ENCODE assay signal across 8 cellular contexts in the genomic region with DNA sequence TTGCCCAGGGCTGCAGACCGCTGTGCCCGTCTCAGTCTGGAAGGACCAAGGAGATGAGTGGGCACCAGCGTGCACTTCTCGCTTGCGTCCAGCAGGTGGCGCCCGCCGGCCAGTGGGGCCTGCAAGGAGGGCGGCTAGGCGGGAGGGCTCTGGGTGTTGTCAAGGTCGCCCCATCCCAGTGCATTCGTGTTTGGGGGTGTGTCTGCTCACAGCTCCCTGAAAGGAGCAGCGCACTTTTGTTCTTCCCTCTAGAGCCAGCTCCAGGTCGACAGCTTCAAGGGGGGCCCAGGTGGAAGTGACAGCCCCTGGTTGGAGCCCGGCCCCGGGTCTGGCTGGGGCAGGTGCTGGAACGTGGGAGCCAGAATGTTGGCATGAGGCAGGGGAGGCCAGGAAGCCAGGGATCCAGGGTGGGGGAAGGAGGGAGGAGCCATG. TPM values are rescaled to one million over a fixed set of nuclear protein-coding genes. Genes with fewer than 3 reads are reported as not detected.
DNase-seq lines count a peak whose midpoint lies in the region; ATAC-seq and TF ChIP-seq lines count a peak whose summit lies in the region.

No MANE protein-coding gene starts in this region.

- peak; percentile 49 to 79 (median 63) for DNase-seq in CD4-positive, alpha-beta T cell
- DNase-seq in HPDE6-E6E7 (ENCODE audit: extremely low spot score) (peak; percentile 49), epithelial cell of proximal tubule (ENCODE audit: low read depth) (no peak)
- peak; percentile 77 for DNase-seq in activated CD8-positive, alpha-beta memory T cell treated with anti-CD3 and anti-CD28 coated beads, Interleukin-2, amount 50 U/mL, for 4 hours
- DNase-seq in naive thymus-derived CD4-positive, alpha-beta T cell = peak; percentile 12 to 78 (median 60)
- DNase-seq in stimulated activated effector memory CD8-positive, alpha-beta T cell treated with anti-CD3 and anti-CD28 coated beads, Interleukin-12 subunit alpha, Interleukin-12 subunit beta, amount 100 ng/mL, for 72 hours (ENCODE audit: low spot score in 2 of 2) = peak; percentile 76 to 90

- no peak overlapping the region for H3K27ac Mint-ChIP-seq in CD4-positive, alpha-beta T cell
- H3K27ac Mint-ChIP-seq in naive thymus-derived CD4-positive, alpha-beta T cell = no peak overlapping the region
- H3K27ac Mint-ChIP-seq in stimulated activated effector memory CD8-positive, alpha-beta T cell treated with anti-CD3 and anti-CD28 coated beads, Interleukin-12 subunit alpha, Interleukin-12 subunit beta, amount 100 ng/mL, for 72 hours = no peak overlapping the region

- no peaks in the 10 kb centered on the region for H4K20me1 ChIP-seq in OCI-LY1 (ENCODE audit: insufficient read depth, low read length)

- H3K27ac ChIP-seq in CD4-positive, alpha-beta T cell (ENCODE audit: low read depth, low read length) = no peak overlapping the region
- no peak overlapping the region for H3K27ac ChIP-seq in OCI-LY1 (ENCODE audit: low read depth, low read length, poor library complexity, severe bottlenecking)
- H3K27ac ChIP-seq in naive thymus-derived CD4-positive, alpha-beta T cell (ENCODE audit: low read depth, low read length) = no peak overlapping the region

- H3K36me3 Mint-ChIP-seq in CD4-positive, alpha-beta T cell (ENCODE audit: low read depth) = no peaks in the 10 kb centered on the region
- no peaks in the 10 kb centered on the region for H3K36me3 Mint-ChIP-seq in naive thymus-derived CD4-positive, alpha-beta T cell
- H3K36me3 Mint-ChIP-seq in stimulated activated effector memory CD8-positive, alpha-beta T cell treated with anti-CD3 and anti-CD28 coated beads, Interleukin-12 subunit alpha, Interleukin-12 subunit beta, amount 100 ng/mL, for 72 hours = no peaks in the 10 kb centered on the region

- no peaks in the 10 kb centered on the region for H3K4me1 ChIP-seq in OCI-LY1 (ENCODE audit: insufficient read depth, low read length, severe bottlenecking)
- H3K4me1 ChIP-seq in naive thymus-derived CD4-positive, alpha-beta T cell (ENCODE audit: control insufficient read depth in 2 of 2, insufficient read depth in 2 of 2, low read length in 2 of 2) = no peaks in the 10 kb centered on the region

- no peaks in the 10 kb centered on the region for H3K79me2 ChIP-seq in OCI-LY1 (ENCODE audit: insufficient read depth, low read length)

- H2AFZ ChIP-seq in OCI-LY1 (ENCODE audit: low read length) = no peak overlapping the region

- H3K4me3 ChIP-seq in OCI-LY1 (ENCODE audit: low read depth, low read length, poor library complexity, severe bottlenecking) (no peak overlapping the region), epithelial cell of proximal tubule (ENCODE audit: low read depth, low read length) (no peak overlapping the region)
- no peak overlapping the region for H3K4me3 ChIP-seq in naive thymus-derived CD4-positive, alpha-beta T cell (ENCODE audit: low read length)

- CTCF ChIA-PET in CD4-positive, alpha-beta T cell (lab: Charles Lee) = no interaction called here
- CTCF ChIA-PET in naive thymus-derived CD4-positive, alpha-beta T cell (lab: Charles Lee) = interaction anchor here (0.7 kb wide), 1 partner anchor 1134 kb away, joined by 3 read pairs; no protein-coding TSS in a partner anchor

- no peaks in the 10 kb centered on the region for H3K9me2 ChIP-seq in OCI-LY1 (ENCODE audit: low read depth, low read length)

- peak; percentile 57 for ATAC-seq in CD4-positive, alpha-beta T cell (ENCODE audit: poor library complexity)
- peak; percentile 73 for ATAC-seq in naive thymus-derived CD4-positive, alpha-beta T cell
- ATAC-seq in stimulated activated effector memory CD8-positive, alpha-beta T cell treated with anti-CD3 and anti-CD28 coated beads, Interleukin-12 subunit alpha, Interleukin-12 subunit beta, amount 100 ng/mL, for 72 hours = peak; percentile 76
- no peak for ATAC-seq in HG02678 (IDR thresholded peaks at IDR 0.05; ENCODE audit: unreplicated experiment)

- TF ChIP-seq CTCF in CD4-positive, alpha-beta T cell (IDR thresholded peaks at IDR 0.05) = peak; percentile 95
- peak; percentile 94 for TF ChIP-seq CTCF in OCI-LY1 (IDR thresholded peaks at IDR 0.05; ENCODE audit: low read length)
- peak; percentile 89 for TF ChIP-seq CTCF in epithelial cell of proximal tubule (conservative IDR thresholded peaks at IDR 0.05; ENCODE audit: low read depth, low read length)

- H3K27me3 ChIP-seq in CD4-positive, alpha-beta T cell (ENCODE audit: control insufficient read depth, insufficient read depth, low read length) = peaks cover 14% of the 10 kb centered on the region
- no peaks in the 10 kb centered on the region for H3K27me3 ChIP-seq in OCI-LY1 (ENCODE audit: insufficient read depth, low read length)
- peaks cover 0 to 3% of the 10 kb centered on the region in 2 donors for H3K27me3 ChIP-seq in naive thymus-derived CD4-positive, alpha-beta T cell (ENCODE audit: control insufficient read depth in 2 of 2, insufficient read depth in 2 of 2, low read length in 2 of 2)

- no peaks in the 10 kb centered on the region for H3K36me3 ChIP-seq in OCI-LY1 (ENCODE audit: insufficient read depth, low read length)
- no peaks in the 10 kb centered on the region for H3K36me3 ChIP-seq in naive thymus-derived CD4-positive, alpha-beta T cell (ENCODE audit: control insufficient read depth in 2 of 3, insufficient read depth in 3 of 3, low read length in 3 of 3)

- no peak overlapping the region for H3K4me3 Mint-ChIP-seq in CD4-positive, alpha-beta T cell
- H3K4me3 Mint-ChIP-seq in naive thymus-derived CD4-positive, alpha-beta T cell = no peak overlapping the region
- H3K4me3 Mint-ChIP-seq in stimulated activated effector memory CD8-positive, alpha-beta T cell treated with anti-CD3 and anti-CD28 coated beads, Interleukin-12 subunit alpha, Interleukin-12 subunit beta, amount 100 ng/mL, for 72 hours = no peak overlapping the region

- H3K4me2 ChIP-seq in OCI-LY1 (ENCODE audit: low read length) = no peak overlapping the region

- H3F3A ChIP-seq in OCI-LY1 (ENCODE audit: insufficient read depth, low read length) = no peaks in the 10 kb centered on the region

- POLR2A ChIA-PET in CD4-positive, alpha-beta T cell (lab: Charles Lee) = no interaction called here
- POLR2A ChIA-PET in naive thymus-derived CD4-positive, alpha-beta T cell (lab: Charles Lee) = no interaction called here

- H3K9me3 ChIP-seq in CD4-positive, alpha-beta T cell (ENCODE audit: control insufficient read depth, low read length) = no peaks in the 10 kb centered on the region
- H3K9me3 ChIP-seq in OCI-LY1 (ENCODE audit: low read length) = no peaks in the 10 kb centered on the region
- H3K9me3 ChIP-seq in naive thymus-derived CD4-positive, alpha-beta T cell (ENCODE audit: control insufficient read depth in 2 of 3, low read length in 3 of 3) = no peaks in the 10 kb centered on the region

- intact Hi-C loops in CD4-positive, alpha-beta T cell (cut with DNase I, micrococcal nuclease) = loop anchor here (1.0 to 5.0 kb wide), 4 partner anchors 93 to 1239 kb away; no protein-coding TSS in a partner anchor
- intact Hi-C loops in naive thymus-derived CD4-positive, alpha-beta T cell (cut with micrococcal nuclease) = loop anchor here (2.0 to 5.0 kb wide), 4 partner anchors 94 to 1239 kb away; no protein-coding TSS in a partner anchor

- H3K9ac ChIP-seq in OCI-LY1 (ENCODE audit: low read length) = no peak overlapping the region

- peaks cover 30% of the 10 kb centered on the region for H3K27me3 Mint-ChIP-seq in CD4-positive, alpha-beta T cell
- peaks cover 8 to 31% (median 18%) of the 10 kb centered on the region in 5 donors for H3K27me3 Mint-ChIP-seq in naive thymus-derived CD4-positive, alpha-beta T cell

- H3K9me3 Mint-ChIP-seq in CD4-positive, alpha-beta T cell = no peaks in the 10 kb centered on the region
- H3K9me3 Mint-ChIP-seq in naive thymus-derived CD4-positive, alpha-beta T cell = peaks cover 0 to 3% (median 0%) of the 10 kb centered on the region in 11 donors
- no peaks in the 10 kb centered on the region for H3K9me3 Mint-ChIP-seq in stimulated activated effector memory CD8-positive, alpha-beta T cell treated with anti-CD3 and anti-CD28 coated beads, Interleukin-12 subunit alpha, Interleukin-12 subunit beta, amount 100 ng/mL, for 72 hours

- H3K4me1 Mint-ChIP-seq in CD4-positive, alpha-beta T cell (ENCODE audit: low read depth) = peaks cover 4% of the 10 kb centered on the region
- H3K4me1 Mint-ChIP-seq in naive thymus-derived CD4-positive, alpha-beta T cell = peaks cover 0 to 6% (median 3%) of the 10 kb centered on the region in 7 donors
- H3K4me1 Mint-ChIP-seq in stimulated activated effector memory CD8-positive, alpha-beta T cell treated with anti-CD3 and anti-CD28 coated beads, Interleukin-12 subunit alpha, Interleukin-12 subunit beta, amount 100 ng/mL, for 72 hours = peaks cover 7% of the 10 kb centered on the region

RNA-seq across cellular contexts. Expression of a gene that starts 23.4 kb away (rescaled TPM):
- not detected for total RNA-seq in CD4-positive, alpha-beta T cell
- total RNA-seq in epithelial cell of proximal tubule = not detected in 2 replicates
- total RNA-seq in naive thymus-derived CD4-positive, alpha-beta T cell = not detected
- not detected for polyA plus RNA-seq in naive thymus-derived CD4-positive, alpha-beta T cell

RNA-seq across cellular contexts. Expression of a gene that starts 45.3 kb away (rescaled TPM):
- not detected for total RNA-seq in CD4-positive, alpha-beta T cell
- not detected in 2 replicates for total RNA-seq in epithelial cell of proximal tubule
- under 1 TPM in 3 of 5 experiments, not detected in 2; 0.11 to 0.27 (median 0.19) TPM for total RNA-seq in naive thymus-derived CD4-positive, alpha-beta T cell
- polyA plus RNA-seq in naive thymus-derived CD4-positive, alpha-beta T cell = not detected
